In genomic region chr15:78082106-78082742, GRCh38 we compare ENCODE assay signal across 15 cellular contexts. TPM values are rescaled to one million over a fixed set of nuclear protein-coding genes. Genes with fewer than 3 reads are reported as not detected.
DNase-seq lines count a peak whose midpoint lies in the region; ATAC-seq, FAIRE-seq and TF ChIP-seq lines count a peak whose summit lies in the region.
"Had no signal": no experiment of that assay in that cellular context is flagged by ENCODE, and none has a peak within 500 bp of the region (broad histone marks: within the 10 kb centered on the region; RNA-seq: fewer than 3 reads in every experiment).

No MANE protein-coding gene starts in this region.

- H3K4me1 Mint-ChIP-seq in mesothelial cell of epicardium: peaks cover 7% of the 10 kb centered on the region

- H3K36me3 ChIP-seq in right atrium auricular region (no peaks in the 10 kb centered on the region), bronchial epithelial cell (ENCODE audit: control insufficient read depth, insufficient read depth, low read length) (no peaks in the 10 kb centered on the region), urinary bladder (ENCODE audit: insufficient read depth) (no peaks in the 10 kb centered on the region)
- H3K36me3 ChIP-seq: esophagus muscularis mucosa had no signal

- H3K27me3 ChIP-seq in right atrium auricular region (no peaks in the 10 kb centered on the region), bronchial epithelial cell (ENCODE audit: control insufficient read depth, insufficient read depth, low read length) (no peaks in the 10 kb centered on the region)
- H3K27me3 ChIP-seq: esophagus muscularis mucosa had no signal

- H3K4me3 Mint-ChIP-seq in mesothelial cell of epicardium: no peak overlapping the region

- no peaks in the 10 kb centered on the region for H3K9me3 Mint-ChIP-seq in mesothelial cell of epicardium

- H3K36me3 Mint-ChIP-seq in mesothelial cell of epicardium: no peaks in the 10 kb centered on the region

- intact Hi-C loops in Right ventricle myocardium superior (cut with DNase I): no loop called here

- no peaks in the 10 kb centered on the region for H3K9me3 ChIP-seq in right atrium auricular region
- H3K9me3 ChIP-seq: esophagus muscularis mucosa had no signal

- H3K4me1 ChIP-seq in right atrium auricular region (peaks cover 0 to 6% of the 10 kb centered on the region in 2 donors), urinary bladder (ENCODE audit: insufficient read depth) (peaks cover 3% of the 10 kb centered on the region)

- H3K27ac ChIP-seq in right atrium auricular region: no peak overlapping the region
- H3K27ac ChIP-seq in urinary bladder (ENCODE audit: low read depth): peak overlapping the region; percentile 42
- no peak overlapping the region for H3K27ac ChIP-seq in caudate nucleus (ENCODE audit: low read depth, low read length)
- peak overlapping the region in 1 of 2 donors; percentile 9 for H3K27ac ChIP-seq in coronary artery
- H3K27ac ChIP-seq: C4-2B, esophagus muscularis mucosa had no signal

- DNase-seq in Right ventricle myocardium superior (no peak), right atrium auricular region (ENCODE audit: low spot score) (no peak), bronchial epithelial cell (ENCODE audit: low read depth) (peak; percentile 69), mesenteric fat pad (ENCODE audit: low spot score) (peak; percentile 26), mesothelial cell of epicardium (ENCODE audit: low spot score in 2 of 2, unreplicated experiment in 2 of 2) (no peak), caudate nucleus (lab: John Stamatoyannopoulos, UW) (no peak), coronary artery (ENCODE audit: low spot score) (no peak)
- DNase-seq: activated T-cell treated with anti-CD3 and anti-CD28 coated beads, Interleukin-2, amount 50 U/mL, for 1 hour; PC-3; stimulated activated CD8-positive, alpha-beta memory T cell treated with anti-CD3 and anti-CD28 coated beads, Interleukin-4, amount 100 ng/mL, for 48 hours had no signal

- no peak overlapping the region for H3K27ac Mint-ChIP-seq in mesothelial cell of epicardium

- peak; percentile 48 for ATAC-seq in Right ventricle myocardium superior (ENCODE audit: poor library complexity)
- ATAC-seq: PC-3 had no signal

- no peaks in the 10 kb centered on the region for H3K27me3 Mint-ChIP-seq in mesothelial cell of epicardium (ENCODE audit: low read depth)

- H3K4me3 ChIP-seq in right atrium auricular region (no peak overlapping the region), bronchial epithelial cell (ENCODE audit: low read depth, low read length) (no peak overlapping the region), urinary bladder (ENCODE audit: low read depth, low read length) (no peak overlapping the region), coronary artery (no peak overlapping the region)
- H3K4me3 ChIP-seq: esophagus muscularis mucosa had no signal

- WGBS in urinary bladder: 57% methylated on average over 5 of the region's 5 CpGs

- TF ChIP-seq CTCF in right atrium auricular region (IDR thresholded peaks at IDR 0.05) (no peak), bronchial epithelial cell (IDR thresholded peaks at IDR 0.05; ENCODE audit: insufficient read depth, low read length, severe bottlenecking) (no peak), mesothelial cell of epicardium (IDR thresholded peaks at IDR 0.05; ENCODE audit: unreplicated experiment) (no peak), coronary artery (IDR thresholded peaks at IDR 0.05) (no peak)

- FAIRE-seq in bronchial epithelial cell (lab: Jason Lieb, UNC): no peak
- FAIRE-seq: TTC549 had no signal

RNA-seq across cellular contexts. Expression of gene TBC1D2B, which starts 4.7 kb away (rescaled TPM):
- 9.8 TPM for total RNA-seq in Right ventricle myocardium superior
- 10 to 100 TPM; 12.5 to 27.7 TPM for total RNA-seq in right atrium auricular region
- 13.7 and 15.4 TPM in 2 replicates for total RNA-seq in bronchial epithelial cell
- total RNA-seq in mesenteric fat pad: 82.0 TPM
- total RNA-seq in urinary bladder: 55.0 TPM
- polyA plus RNA-seq in urinary bladder: 31.6 TPM
- 33.8 to 39.8 TPM (median 38.5 TPM) in 3 replicates for total RNA-seq in mesothelial cell of epicardium

RNA-seq across cellular contexts. Expression of gene SH2D7, which starts 10.1 kb away (rescaled TPM):
- total RNA-seq in Right ventricle myocardium superior (not detected), right atrium auricular region (not detected), bronchial epithelial cell (not detected in 2 replicates), mesenteric fat pad (not detected), urinary bladder (not detected), mesothelial cell of epicardium (not detected in 3 replicates)
- polyA plus RNA-seq in urinary bladder: not detected
- total RNA-seq: esophagus muscularis mucosa, PC-3 had no signal
- polyA plus RNA-seq: neural cell had no signal

RNA-seq across cellular contexts. Expression of gene CIB2, which starts 49.0 kb away (rescaled TPM):
- total RNA-seq in Right ventricle myocardium superior (21.9 TPM), right atrium auricular region (10 to 100 TPM; 37.2 to 38.6 TPM), bronchial epithelial cell (1.8 and 8.6 TPM in 2 replicates), mesenteric fat pad (5.5 TPM), urinary bladder (11.4 TPM), mesothelial cell of epicardium (25.5 to 27.6 TPM (median 26.2 TPM) in 3 replicates)
- 6.9 TPM for polyA plus RNA-seq in urinary bladder

Comparison
In these comparisons a context has a peak if more than half of its experiments do, and no peak if none do; other contexts are left out.
1. DNase-seq: peak in bronchial epithelial cell (single experiment) and mesenteric fat pad (single experiment); none in Right ventricle myocardium superior (single experiment), right atrium auricular region (single experiment), mesothelial cell of epicardium (0 of 2), caudate nucleus (0 of 61) and coronary artery (single experiment).